Comparison of ENCODE assay signal across 1 cellular context in genomic region chr5:164345173-164345572, GRCh38.
TF ChIP-seq lines count a peak whose summit lies in the region.

No MANE protein-coding gene starts in this region.

TF ChIP-seq in SK-N-SH, 30 proteins besides CTCF, POLR2A, EP300 and RAD21 (continued from another document):
- TF ChIP-seq REST (IDR thresholded peaks at IDR 0.05; ENCODE audit: low read depth, low read length): no peak
- TF ChIP-seq FOXM1 (IDR thresholded peaks at IDR 0.05; ENCODE audit: low read depth): no peak
- TF ChIP-seq USF2 (IDR thresholded peaks at IDR 0.05; ENCODE audit: borderline replicate concordance, low read depth, low read length): no peak
- TF ChIP-seq RXRA (IDR thresholded peaks at IDR 0.05; ENCODE audit: borderline replicate concordance, low read depth): no peak
- no peak for TF ChIP-seq SMC3 (IDR thresholded peaks at IDR 0.05; ENCODE audit: low read depth, low read length)
- TF ChIP-seq EZH2phosphoT487 (IDR thresholded peaks at IDR 0.05; ENCODE audit: borderline replicate concordance, low read depth): no peak
- no peak for TF ChIP-seq MXI1 (IDR thresholded peaks at IDR 0.05; ENCODE audit: low read depth, low read length)
- TF ChIP-seq RFX5 (IDR thresholded peaks at IDR 0.05; ENCODE audit: low read length): no peak
- TF ChIP-seq MEF2A (IDR thresholded peaks at IDR 0.05; ENCODE audit: borderline replicate concordance, low read depth): no peak
- TF ChIP-seq ZBTB33 (IDR thresholded peaks at IDR 0.05; ENCODE audit: borderline replicate concordance, low read depth): no peak
